In the genomic region with DNA sequence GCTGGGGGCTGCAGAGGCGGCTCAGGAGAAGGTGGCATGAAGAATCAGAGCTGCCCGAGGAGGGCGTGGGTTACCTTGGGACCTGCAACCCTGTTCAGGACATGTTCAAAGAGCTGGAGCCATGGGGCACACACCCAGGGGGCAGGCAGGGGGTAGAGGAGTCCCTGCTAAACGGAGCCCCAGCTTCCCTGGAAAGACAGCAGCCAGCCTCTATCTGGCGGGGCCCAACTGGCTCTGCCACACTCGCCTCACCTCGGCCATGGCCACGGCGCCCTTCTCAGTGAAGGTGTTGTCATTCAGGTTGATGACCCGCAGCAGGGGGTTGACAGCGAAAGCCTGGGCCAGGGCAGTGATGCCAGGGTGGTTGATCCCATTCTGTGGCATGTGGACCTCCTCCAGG, we compare ENCODE assay signal across 21 cellular contexts. TPM values are rescaled to one million over a fixed set of nuclear protein-coding genes. Genes with fewer than 3 reads are reported as not detected.
DNase-seq lines count a peak whose midpoint lies in the region; ATAC-seq, FAIRE-seq and TF ChIP-seq lines count a peak whose summit lies in the region.
"Had no signal": no experiment of that assay in that cellular context is flagged by ENCODE, and none has a peak within 500 bp of the region (broad histone marks: within the 10 kb centered on the region; RNA-seq: fewer than 3 reads in every experiment).

No MANE protein-coding gene starts in this region.

- no peak overlapping the region for H3K27ac ChIP-seq in K562 (ENCODE audit: extremely low read depth, low read depth, low read length)
- H3K27ac ChIP-seq: BLaER1 treated with 17β-estradiol and CSF1 and Interleukin-3, amounts not matched to agents 10 nM and 100 nM; GM23248; KMS-11 had no signal

- FAIRE-seq in K562 (lab: Jason Lieb, UNC) = no peak
- FAIRE-seq: A204.1, GM12891 had no signal

- no peaks in the 10 kb centered on the region for H3K9me3 ChIP-seq in K562 (replicated peaks; ENCODE audit: control insufficient read depth, insufficient read depth, low read depth, low read length)
- H3K9me3 ChIP-seq: BLaER1 treated with 17β-estradiol and CSF1 and Interleukin-3, amounts not matched to agents 10 nM and 100 nM had no signal

- in situ Hi-C loops in K562 (cut with MboI) = no loop called here

- H3K4me1 ChIP-seq in K562 (replicated peaks in 1 of 2; ENCODE audit: control insufficient read depth in 2 of 2, insufficient read depth in 2 of 2, low read length in 2 of 2) = 0 out of 5 replicates have a peak, but pooled peaks cover 0 to 5% of the 10 kb centered on the region in 2 experiments

- no TSS peak for BruUV-seq in K562 (replicated peaks; lab: Mats Ljungman, UMichigan)

- H3K4me2 ChIP-seq in K562 (ENCODE audit: insufficient read depth, low read length) = no peak overlapping the region
- H3K4me2 ChIP-seq: KMS-11 had no signal

- no peak for TF ChIP-seq POLR2A in K562 (conservative IDR thresholded peaks at IDR 0.05)

- no peaks in the 10 kb centered on the region for H3K9me3 Mint-ChIP-seq in activated naive CD4-positive, alpha-beta T cell treated with anti-CD3 and anti-CD28 coated beads, Interleukin-2, amount 10 ng/mL, durations not matched to agents 7 days and 5 days
- H3K9me3 Mint-ChIP-seq in HFFc6 (no peaks in the 10 kb centered on the region), osteocyte (ENCODE audit: unreplicated experiment) (no peaks in the 10 kb centered on the region)

- no peak for TF ChIP-seq RAD21 in K562 (CRISPR knock-in tag; conservative IDR thresholded peaks at IDR 0.05 in 1 of 2, IDR thresholded peaks at IDR 0.05 in 1 of 2)

- WGBS in K562 (ENCODE audit: insufficient coverage, low coverage, missing lambda C conversion rate) = 100% methylated on average over 7 of the region's 11 CpGs

- peak overlapping the region; percentile 37 for H3K27ac Mint-ChIP-seq in activated naive CD4-positive, alpha-beta T cell treated with anti-CD3 and anti-CD28 coated beads, Interleukin-2, amount 10 ng/mL, durations not matched to agents 7 days and 5 days
- H3K27ac Mint-ChIP-seq in HFFc6 (0 out of 2 replicates have a peak overlapping the region, but pooled peaks have one; percentile 5), osteocyte (ENCODE audit: unreplicated experiment) (peak overlapping the region; percentile 75)

- no peaks in the 10 kb centered on the region for H3K79me2 ChIP-seq in K562 (ENCODE audit: control insufficient read depth, insufficient read depth, low read length)

- ATAC-seq in K562 (no peak), HG03457 (IDR thresholded peaks at IDR 0.05; ENCODE audit: unreplicated experiment) (no peak)
- ATAC-seq: SK-N-SH treated with all-trans-retinoic acid at 6 μM for 48 hours had no signal

- POLR2A ChIA-PET in K562 (lab: Yijun Ruan, JAX) = no interaction called here

- H3K4me1 Mint-ChIP-seq in activated naive CD4-positive, alpha-beta T cell treated with anti-CD3 and anti-CD28 coated beads, Interleukin-2, amount 10 ng/mL, durations not matched to agents 7 days and 5 days = no peaks in the 10 kb centered on the region
- H3K4me1 Mint-ChIP-seq in HFFc6 (ENCODE audit: low read depth) = peaks cover 15% of the 10 kb centered on the region
- peaks cover 14% of the 10 kb centered on the region for H3K4me1 Mint-ChIP-seq in osteocyte (ENCODE audit: unreplicated experiment)

- peaks cover 89% of the 10 kb centered on the region; the same call in 2 of the 3 replicates for H3K36me3 ChIP-seq in K562 (ENCODE audit: control insufficient read depth, insufficient read depth, low read length)

- no peaks in the 10 kb centered on the region for H3K27me3 ChIP-seq in K562 (ENCODE audit: control insufficient read depth in 2 of 2, insufficient read depth in 2 of 2, low read length in 2 of 2)
- H3K27me3 ChIP-seq: BLaER1 treated with 17β-estradiol and CSF1 and Interleukin-3, amounts not matched to agents 10 nM and 100 nM had no signal

- peaks cover 38% of the 10 kb centered on the region for H3K36me3 Mint-ChIP-seq in activated naive CD4-positive, alpha-beta T cell treated with anti-CD3 and anti-CD28 coated beads, Interleukin-2, amount 10 ng/mL, durations not matched to agents 7 days and 5 days
- H3K36me3 Mint-ChIP-seq in HFFc6 (ENCODE audit: low read depth) (peaks cover 25% of the 10 kb centered on the region), osteocyte (ENCODE audit: unreplicated experiment) (peaks cover 19% of the 10 kb centered on the region)

- intact Hi-C loops in K562 (cut with micrococcal nuclease) = no loop called here

- no peaks in the 10 kb centered on the region for H3K27me3 Mint-ChIP-seq in activated naive CD4-positive, alpha-beta T cell treated with anti-CD3 and anti-CD28 coated beads, Interleukin-2, amount 10 ng/mL, durations not matched to agents 7 days and 5 days
- peaks cover 9% of the 10 kb centered on the region for H3K27me3 Mint-ChIP-seq in HFFc6 (ENCODE audit: insufficient read depth)
- no peaks in the 10 kb centered on the region for H3K27me3 Mint-ChIP-seq in osteocyte (ENCODE audit: unreplicated experiment)

- no peaks in the 10 kb centered on the region for H4K20me1 ChIP-seq in K562 (replicated peaks; ENCODE audit: control insufficient read depth, insufficient read depth, low read length)

- no peak overlapping the region for H3K4me3 Mint-ChIP-seq in activated naive CD4-positive, alpha-beta T cell treated with anti-CD3 and anti-CD28 coated beads, Interleukin-2, amount 10 ng/mL, durations not matched to agents 7 days and 5 days
- H3K4me3 Mint-ChIP-seq in HFFc6 (no peak overlapping the region), osteocyte (ENCODE audit: unreplicated experiment) (no peak overlapping the region)

- H3K9ac ChIP-seq in K562 (ENCODE audit: insufficient read depth in 1 of 2, low read depth in 2 of 2, low read length in 2 of 2) = no peak overlapping the region
- H3K9ac ChIP-seq: GM23248, KMS-11 had no signal

- H3K4me3 ChIP-seq in K562 = no peak overlapping the region
- H3K4me3 ChIP-seq: BLaER1 treated with 17β-estradiol and CSF1 and Interleukin-3, amounts not matched to agents 10 nM and 100 nM; GM23248 had no signal

- TF ChIP-seq CTCF in HFFc6 (IDR thresholded peaks at IDR 0.05) (no peak), K562 (IDR thresholded peaks at IDR 0.05 in 2 of 3, conservative IDR thresholded peaks at IDR 0.05 in 1 of 3; ENCODE audit: insufficient read depth in 2 of 3, low read depth in 1 of 3, low read length in 3 of 3) (no peak), osteocyte (IDR thresholded peaks at IDR 0.05) (no peak)

- TF ChIP-seq EP300 in K562 (IDR thresholded peaks at IDR 0.05; ENCODE audit: low read length) = no peak

- H3K9me1 ChIP-seq in K562 (ENCODE audit: control insufficient read depth, insufficient read depth, low read length) = no peaks in the 10 kb centered on the region

- no peak overlapping the region for H2AFZ ChIP-seq in K562 (ENCODE audit: low read depth, low read length)
- H2AFZ ChIP-seq: GM23248 had no signal

- CTCF ChIA-PET in activated naive CD4-positive, alpha-beta T cell treated with anti-CD3 and anti-CD28 coated beads, Interleukin-2, amount 10 ng/mL, durations not matched to agents 7 days and 5 days (lab: Charles Lee) = no interaction called here
- CTCF ChIA-PET in K562 (lab: Yijun Ruan, JAX; ENCODE audit: low intra/inter-chr PET ratio) = no interaction called here

- no peak for DNase-seq in activated naive CD4-positive, alpha-beta T cell treated with anti-CD3 and anti-CD28 coated beads, Interleukin-2, amount 10 ng/mL, durations not matched to agents 7 days and 5 days
- DNase-seq in activated naive CD4-positive, alpha-beta T cell (lab: John Stamatoyannopoulos, UW) = no peak
- DNase-seq in HFFc6 (no peak), K562 (ENCODE audit: extremely low read depth in 1 of 4, low spot score in 3 of 4) (no peak), osteocyte (ENCODE audit: extremely low spot score, unreplicated experiment) (no peak), SKM-1 treated with dmso at 0.1 percent for 144 hours (lab: John Stamatoyannopoulos, UW; ENCODE audit: unreplicated experiment) (no peak), retina (no peak)
- DNase-seq: DMS 273 treated with DMSO at 0.1 percent for 48 hours, GF-D8, GM23248, NCI-H2081 treated with DMSO at 0.1 percent for 48 hours, NCI-H2227 treated with DMSO at 0.1 percent for 48 hours, NCI-H524, SHP77 treated with DMSO at 0.1 percent for 48 hours had no signal

RNA-seq across cellular contexts. Expression of gene CHADL, which starts 17.0 kb away (rescaled TPM):
- under 1 TPM; 0.13 to 0.51 (median 0.45) TPM for total RNA-seq in HFFc6 (2021; fragmentation: NEBNext Ultra II Directional; extraction: Animal tissue kit (Norgen Biotek cat#: 25700))
- not detected in 2 replicates for total RNA-seq in K562 (2011; cell fraction: chromatin; rRNA removed; ENCODE audit: low replicate concordance)
- total RNA-seq in K562 (2011; cell fraction: nucleolus; rRNA removed) = 0.39 TPM in 1 of 2 replicates, not detected in the other
- not detected in 2 replicates for total RNA-seq in K562 (2011; cell fraction: nucleoplasm; rRNA removed)
- total RNA-seq in K562 (2014; rRNA removed) (not detected in 2 replicates), K562 (2014; rRNA removed; fragmentation: Illumina TruSeq; extraction: Trizol) (not detected in 2 replicates), K562 (2015; rRNA removed; fragmentation: Illumina TruSeq; extraction: Trizol) (not detected in 2 replicates), K562 (2021) (not detected in 2 replicates), osteocyte (0.43 TPM in 1 of 2 replicates, not detected in the other)
- polyA plus RNA-seq in K562 (2011; rRNA removed) (not detected in 2 replicates), K562 (2014; fragmentation: Illumina TruSeq; extraction: Trizol) (not detected in 2 replicates), K562 (2014; fragmentation: Nextera tagmentation; extraction: Ambion mirVana) (not detected), K562 (2014; rRNA removed) (not detected in 2 replicates)
- not detected in 2 replicates for polyA plus RNA-seq in K562 (2011; cell fraction: cytosol; rRNA removed)
- not detected in 2 replicates for polyA plus RNA-seq in K562 (2011; cell fraction: nucleus; rRNA removed)
- polyA plus RNA-seq in K562 (2012) = not detected in 2 replicates
- polyA minus RNA-seq in K562 (2011; rRNA and poly(A)+ RNA removed) = not detected in 2 replicates
- not detected in 2 replicates for polyA minus RNA-seq in K562 (2011; cell fraction: cytosol; rRNA and poly(A)+ RNA removed)
- not detected in 2 replicates for polyA minus RNA-seq in K562 (2011; cell fraction: nucleus; rRNA and poly(A)+ RNA removed)
- total RNA-seq: M059J had no signal

RNA-seq across cellular contexts. Expression of gene RANGAP1, which starts 28.3 kb away (rescaled TPM):
- total RNA-seq in HFFc6 (2021; fragmentation: NEBNext Ultra II Directional; extraction: Animal tissue kit (Norgen Biotek cat#: 25700)) = 100 to 1,000 TPM; 215 to 249 (median 227) TPM
- 69.2 and 159 TPM in 2 replicates for total RNA-seq in K562 (2011; cell fraction: chromatin; rRNA removed; ENCODE audit: low replicate concordance)
- total RNA-seq in K562 (2011; cell fraction: nucleolus; rRNA removed) = 116 and 118 TPM in 2 replicates
- 91.3 and 92.8 TPM in 2 replicates for total RNA-seq in K562 (2011; cell fraction: nucleoplasm; rRNA removed)
- 52.1 and 68.7 TPM in 2 replicates for total RNA-seq in K562 (2014; rRNA removed)
- total RNA-seq in K562 (2014; rRNA removed; fragmentation: Illumina TruSeq; extraction: Trizol) = 21.9 and 27.5 TPM in 2 replicates
- total RNA-seq in K562 (2015; rRNA removed; fragmentation: Illumina TruSeq; extraction: Trizol) = 44.3 and 44.5 TPM in 2 replicates
- 90.2 and 104 TPM in 2 replicates for total RNA-seq in K562 (2021)
- 65.4 and 70.4 TPM in 2 replicates for polyA plus RNA-seq in K562 (2011; rRNA removed)
- polyA plus RNA-seq in K562 (2011; cell fraction: cytosol; rRNA removed) = 86.4 and 144 TPM in 2 replicates
- 114 and 152 TPM in 2 replicates for polyA plus RNA-seq in K562 (2011; cell fraction: nucleus; rRNA removed)
- 65.5 and 74.0 TPM in 2 replicates for polyA plus RNA-seq in K562 (2012)
- 50.6 and 68.4 TPM in 2 replicates for polyA plus RNA-seq in K562 (2014; fragmentation: Illumina TruSeq; extraction: Trizol)
- polyA plus RNA-seq in K562 (2014; fragmentation: Nextera tagmentation; extraction: Ambion mirVana) = 1 to 10 TPM; 2.1 to 3.8 TPM
- 74.9 and 77.1 TPM in 2 replicates for polyA plus RNA-seq in K562 (2014; rRNA removed)
- polyA minus RNA-seq in K562 (2011; rRNA and poly(A)+ RNA removed) = 46.9 and 80.2 TPM in 2 replicates
- 59.6 and 63.5 TPM in 2 replicates for polyA minus RNA-seq in K562 (2011; cell fraction: cytosol; rRNA and poly(A)+ RNA removed)
- 26.4 and 34.2 TPM in 2 replicates for polyA minus RNA-seq in K562 (2011; cell fraction: nucleus; rRNA and poly(A)+ RNA removed)
- 49.0 and 49.7 TPM in 2 replicates for total RNA-seq in osteocyte

RNA-seq across cellular contexts. Expression of gene ZC3H7B, which starts 43.6 kb away (rescaled TPM):
- 100 to 1,000 TPM; 108 to 137 (median 130) TPM for total RNA-seq in HFFc6 (2021; fragmentation: NEBNext Ultra II Directional; extraction: Animal tissue kit (Norgen Biotek cat#: 25700))
- total RNA-seq in K562 (2011; cell fraction: chromatin; rRNA removed; ENCODE audit: low replicate concordance) = 34.7 and 75.0 TPM in 2 replicates
- total RNA-seq in K562 (2011; cell fraction: nucleolus; rRNA removed) = 38.4 and 39.9 TPM in 2 replicates
- 35.9 and 42.2 TPM in 2 replicates for total RNA-seq in K562 (2011; cell fraction: nucleoplasm; rRNA removed)
- 35.2 and 41.1 TPM in 2 replicates for total RNA-seq in K562 (2014; rRNA removed)
- total RNA-seq in K562 (2014; rRNA removed; fragmentation: Illumina TruSeq; extraction: Trizol) = 13.5 and 16.5 TPM in 2 replicates
- total RNA-seq in K562 (2015; rRNA removed; fragmentation: Illumina TruSeq; extraction: Trizol) = 25.8 and 26.8 TPM in 2 replicates
- 45.8 and 49.8 TPM in 2 replicates for total RNA-seq in K562 (2021)
- 19.0 and 25.6 TPM in 2 replicates for polyA plus RNA-seq in K562 (2011; rRNA removed)
- 18.6 and 31.1 TPM in 2 replicates for polyA plus RNA-seq in K562 (2011; cell fraction: cytosol; rRNA removed)
- polyA plus RNA-seq in K562 (2011; cell fraction: nucleus; rRNA removed) = 50.3 and 65.2 TPM in 2 replicates
- 35.9 and 39.0 TPM in 2 replicates for polyA plus RNA-seq in K562 (2012)
- polyA plus RNA-seq in K562 (2014; fragmentation: Illumina TruSeq; extraction: Trizol) = 30.6 and 40.0 TPM in 2 replicates
- polyA plus RNA-seq in K562 (2014; fragmentation: Nextera tagmentation; extraction: Ambion mirVana) = under 1 TPM; 0.07 to 0.30 TPM
- 38.6 and 39.0 TPM in 2 replicates for polyA plus RNA-seq in K562 (2014; rRNA removed)
- polyA minus RNA-seq in K562 (2011; rRNA and poly(A)+ RNA removed) = 13.3 and 17.7 TPM in 2 replicates
- polyA minus RNA-seq in K562 (2011; cell fraction: cytosol; rRNA and poly(A)+ RNA removed) = 17.8 and 25.7 TPM in 2 replicates
- 11.4 and 14.6 TPM in 2 replicates for polyA minus RNA-seq in K562 (2011; cell fraction: nucleus; rRNA and poly(A)+ RNA removed)
- total RNA-seq in osteocyte = 82.8 and 85.0 TPM in 2 replicates

RNA-seq across cellular contexts. Expression of gene L3MBTL2, which starts 52.6 kb away (rescaled TPM):
- 10 to 100 TPM; 21.1 to 27.4 (median 25.2) TPM for total RNA-seq in HFFc6 (2021; fragmentation: NEBNext Ultra II Directional; extraction: Animal tissue kit (Norgen Biotek cat#: 25700))
- 30.3 and 60.3 TPM in 2 replicates for total RNA-seq in K562 (2011; cell fraction: chromatin; rRNA removed; ENCODE audit: low replicate concordance)
- 35.0 and 35.3 TPM in 2 replicates for total RNA-seq in K562 (2011; cell fraction: nucleolus; rRNA removed)
- 28.8 and 30.5 TPM in 2 replicates for total RNA-seq in K562 (2011; cell fraction: nucleoplasm; rRNA removed)
- total RNA-seq in K562 (2014; rRNA removed) (16.7 and 23.0 TPM in 2 replicates), K562 (2014; rRNA removed; fragmentation: Illumina TruSeq; extraction: Trizol) (12.9 and 14.7 TPM in 2 replicates), K562 (2015; rRNA removed; fragmentation: Illumina TruSeq; extraction: Trizol) (18.6 and 19.1 TPM in 2 replicates), K562 (2021) (21.6 and 23.1 TPM in 2 replicates), osteocyte (25.9 and 26.4 TPM in 2 replicates)
- polyA plus RNA-seq in K562 (2011; rRNA removed) (15.7 and 17.2 TPM in 2 replicates), K562 (2014; fragmentation: Illumina TruSeq; extraction: Trizol) (20.6 and 23.0 TPM in 2 replicates), K562 (2014; fragmentation: Nextera tagmentation; extraction: Ambion mirVana) (10 to 100 TPM; 10.3 to 21.0 TPM), K562 (2014; rRNA removed) (18.8 and 20.5 TPM in 2 replicates)
- 15.2 and 20.4 TPM in 2 replicates for polyA plus RNA-seq in K562 (2011; cell fraction: cytosol; rRNA removed)
- 25.9 and 35.9 TPM in 2 replicates for polyA plus RNA-seq in K562 (2011; cell fraction: nucleus; rRNA removed)
- 16.3 and 16.5 TPM in 2 replicates for polyA plus RNA-seq in K562 (2012)
- polyA minus RNA-seq in K562 (2011; rRNA and poly(A)+ RNA removed) = 19.2 and 24.6 TPM in 2 replicates
- polyA minus RNA-seq in K562 (2011; cell fraction: cytosol; rRNA and poly(A)+ RNA removed) = 10.3 and 12.2 TPM in 2 replicates
- polyA minus RNA-seq in K562 (2011; cell fraction: nucleus; rRNA and poly(A)+ RNA removed) = 11.6 and 16.6 TPM in 2 replicates

Comparison
In these comparisons a context has a peak if more than half of its experiments do, and no peak if none do; other contexts are left out.
1. H3K27ac Mint-ChIP-seq: peak in every context shown above with its lines; median percentile 75 in osteocyte; 37 in activated naive CD4-positive, alpha-beta T cell treated with anti-CD3 and anti-CD28 coated beads, Interleukin-2, amount 10 ng/mL, durations not matched to agents 7 days and 5 days; 5 in HFFc6.